In the genomic region with DNA sequence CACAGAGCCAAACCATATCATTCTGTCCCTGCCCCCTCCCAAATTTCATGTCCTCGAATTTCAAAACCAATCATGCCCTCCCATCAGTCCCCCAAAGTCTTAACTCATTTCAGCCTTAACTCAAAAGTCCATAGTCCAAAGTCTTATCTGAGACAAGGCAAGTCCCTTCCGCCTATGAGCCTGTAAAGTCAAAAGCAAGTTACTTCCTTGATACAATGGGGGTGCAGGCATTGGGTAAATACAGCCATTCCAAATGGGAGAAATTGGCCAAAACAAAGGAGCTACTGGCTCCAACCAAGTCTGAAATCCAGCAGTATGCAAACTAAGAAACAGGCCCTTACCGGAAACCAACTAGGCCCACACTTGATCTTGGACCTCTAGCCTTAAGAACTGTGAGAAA, we compare ENCODE assay signal across 8 cellular contexts. TPM values are rescaled to one million over a fixed set of nuclear protein-coding genes. Genes with fewer than 3 reads are reported as not detected.
"Had no signal": no experiment of that assay in that cellular context is flagged by ENCODE, and none has a peak within 500 bp of the region (broad histone marks: within the 10 kb centered on the region; RNA-seq: fewer than 3 reads in every experiment).

No MANE protein-coding gene starts in this region.

RNA-seq across cellular contexts. Expression of a gene that starts 10.0 kb away (rescaled TPM):
- total RNA-seq: activated naive CD4-positive, alpha-beta T cell treated with anti-CD3 and anti-CD28 coated beads for 36 hours; activated naive CD4-positive, alpha-beta T cell treated with anti-CD3 and anti-CD28 coated beads, Interleukin-2, amount 50 U/mL, for 72 hours; activated naive CD8-positive, alpha-beta T cell treated with anti-CD3 and anti-CD28 coated beads for 36 hours; activated naive CD8-positive, alpha-beta T cell treated with anti-CD3 and anti-CD28 coated beads, Interleukin-2, amount 10 ng/mL, durations not matched to agents 7 days and 5 days; activated T-cell treated with anti-CD3 and anti-CD28 coated beads, Interleukin-2, amount 50 U/mL, for 72 hours; activated T-helper 1 cell treated with anti-CD3 and anti-CD28 coated beads, Interleukin-12 subunit alpha, Interleukin-12 subunit beta, Interleukin-2, Interleukin-4 antibody, amounts not matched to agents 30 ng/mL and 10 ng/mL and 1 ng/mL, durations not matched to agents 14 hours and 24 hours and 36 hours; activated T-helper 17 cell treated with anti-CD3 and anti-CD28 coated beads, Interleukin-2, amount 50 U/mL, for 72 hours; activated T-helper 2 cell treated with anti-CD3 and anti-CD28 coated beads, Interferon-gamma antibody, Interleukin-2, Interleukin-4, amounts not matched to agents 10 μg/mL and 5 μg/mL and 100 μg/mL, durations not matched to agents 14 hours and 24 hours and 36 hours had no signal
